Comparison of ENCODE assay signal across 1 cellular context in genomic region chr5:177276886-177277285, GRCh38.
TF ChIP-seq lines count a peak whose summit lies in the region.

No MANE protein-coding gene starts in this region.

TF ChIP-seq in SK-N-SH treated with all-trans-retinoic acid at 6 μM for 48 hours, 23 proteins besides CTCF, POLR2A, EP300 and RAD21:
- TF ChIP-seq ZFP3 (CRISPR knock-in tag; IDR thresholded peaks at IDR 0.05) (no peak), OSR1 (CRISPR knock-in tag; IDR thresholded peaks at IDR 0.05) (no peak), GLIS3 (CRISPR knock-in tag; IDR thresholded peaks at IDR 0.05) (no peak), SNAI2 (CRISPR knock-in tag; IDR thresholded peaks at IDR 0.05) (no peak), ISL1 (CRISPR knock-in tag; IDR thresholded peaks at IDR 0.05) (no peak)
- TF ChIP-seq, protein P1, sequence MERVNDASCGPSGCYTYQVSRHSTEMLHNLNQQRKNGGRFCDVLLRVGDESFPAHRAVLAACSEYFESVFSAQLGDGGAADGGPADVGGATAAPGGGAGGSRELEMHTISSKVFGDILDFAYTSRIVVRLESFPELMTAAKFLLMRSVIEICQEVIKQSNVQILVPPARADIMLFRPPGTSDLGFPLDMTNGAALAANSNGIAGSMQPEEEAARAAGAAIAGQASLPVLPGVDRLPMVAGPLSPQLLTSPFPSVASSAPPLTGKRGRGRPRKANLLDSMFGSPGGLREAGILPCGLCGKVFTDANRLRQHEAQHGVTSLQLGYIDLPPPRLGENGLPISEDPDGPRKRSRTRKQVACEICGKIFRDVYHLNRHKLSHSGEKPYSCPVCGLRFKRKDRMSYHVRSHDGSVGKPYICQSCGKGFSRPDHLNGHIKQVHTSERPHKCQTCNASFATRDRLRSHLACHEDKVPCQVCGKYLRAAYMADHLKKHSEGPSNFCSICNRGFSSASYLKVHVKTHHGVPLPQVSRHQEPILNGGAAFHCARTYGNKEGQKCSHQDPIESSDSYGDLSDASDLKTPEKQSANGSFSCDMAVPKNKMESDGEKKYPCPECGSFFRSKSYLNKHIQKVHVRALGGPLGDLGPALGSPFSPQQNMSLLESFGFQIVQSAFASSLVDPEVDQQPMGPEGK (CRISPR knock-in tag; IDR thresholded peaks at IDR 0.05; ENCODE audit: borderline replicate concordance): no peak
